In genomic region chr5:80569086-80569960, GRCh38 we compare ENCODE assay signal across 9 cellular contexts. TPM values are rescaled to one million over a fixed set of nuclear protein-coding genes. Genes with fewer than 3 reads are reported as not detected.
DNase-seq lines count a peak whose midpoint lies in the region; ATAC-seq, FAIRE-seq and TF ChIP-seq lines count a peak whose summit lies in the region.
"Had no signal": no experiment of that assay in that cellular context is flagged by ENCODE, and none has a peak within 500 bp of the region (broad histone marks: within the 10 kb centered on the region; RNA-seq: fewer than 3 reads in every experiment).

No MANE protein-coding gene starts in this region.

- H3K27me3 Mint-ChIP-seq in T-helper 17 cell, result peaks cover 76% of the 10 kb centered on the region

- H3K27me3 ChIP-seq in hepatocyte, result peaks cover 72% of the 10 kb centered on the region

- H3K4me3 ChIP-seq in hepatocyte (peak overlapping the region; percentile 39), skin epidermis (peak overlapping the region; percentile 5 to 47 (median 27))

- H3K36me3 ChIP-seq in hepatocyte (replicated peaks; ENCODE audit: insufficient read depth, low read depth), result no peaks in the 10 kb centered on the region

- no peak for TF ChIP-seq CTCF in hepatocyte (IDR thresholded peaks at IDR 0.05; ENCODE audit: poor library complexity)

- H3K36me3 Mint-ChIP-seq in T-helper 17 cell (ENCODE audit: low read depth), result peaks cover 9% of the 10 kb centered on the region
- H3K36me3 Mint-ChIP-seq: CD4-positive, CD25-positive, alpha-beta regulatory T cell had no signal

- H3K9me2 ChIP-seq in hepatocyte (replicated peaks; ENCODE audit: insufficient read depth), result no peaks in the 10 kb centered on the region

- H3K4me2 ChIP-seq in hepatocyte, result peak overlapping the region; percentile 97

- no peaks in the 10 kb centered on the region for H3K9me3 ChIP-seq in T-helper 17 cell (ENCODE audit: control insufficient read depth, low read length, poor library complexity, severe bottlenecking)
- H3K9me3 ChIP-seq in hepatocyte (ENCODE audit: low read depth), result no peaks in the 10 kb centered on the region

- no peak overlapping the region for H3K27ac ChIP-seq in hepatocyte
- no peak overlapping the region for H3K27ac ChIP-seq in skin epidermis

- no peak for ATAC-seq in T-helper 17 cell

- peak; percentile 8 to 29 for DNase-seq in NOMO-1 (lab: John Stamatoyannopoulos, UW; ENCODE audit: unreplicated experiment in 2 of 2)
- no peak for DNase-seq in NOMO-1 treated with dmso at 0.1 percent for 144 hours (lab: John Stamatoyannopoulos, UW; ENCODE audit: unreplicated experiment)
- no peak for DNase-seq in T-helper 17 cell
- DNase-seq in hepatocyte (ENCODE audit: low spot score), result no peak
- DNase-seq in stimulated activated CD4-positive, alpha-beta T cell treated with anti-CD3 and anti-CD28 coated beads, Interleukin-4, amount 100 ng/mL, for 4 hours, result no peak
- no peak for DNase-seq in SIG-M5 (lab: John Stamatoyannopoulos, UW)
- no peak for DNase-seq in GM19239 (ENCODE audit: insufficient read length, low spot score)

- 3% methylated on average over 54 of the region's 89 CpGs for WGBS in hepatocyte (ENCODE audit: low lambda C conversion rate, missing lambda C conversion rate)

- H3K4me3 Mint-ChIP-seq in T-helper 17 cell, result peak overlapping the region; percentile 69

- H3K4me1 ChIP-seq in hepatocyte (ENCODE audit: insufficient read depth), result peaks cover 5% of the 10 kb centered on the region

- H2AFZ ChIP-seq in hepatocyte, result peak overlapping the region; percentile 83

- H3K79me2 ChIP-seq in hepatocyte, result no peaks in the 10 kb centered on the region

- no peak for FAIRE-seq in GM19239 (lab: Jason Lieb, UNC)

- no peak overlapping the region for H3K27ac Mint-ChIP-seq in T-helper 17 cell
- H3K27ac Mint-ChIP-seq: CD4-positive, CD25-positive, alpha-beta regulatory T cell had no signal

- no peaks in the 10 kb centered on the region for H3K4me1 Mint-ChIP-seq in T-helper 17 cell

- no peaks in the 10 kb centered on the region for H4K20me1 ChIP-seq in hepatocyte (ENCODE audit: insufficient read depth, poor library complexity, severe bottlenecking)

RNA-seq across cellular contexts. Expression of gene ANKRD34B, which starts 0.8 kb away (rescaled TPM):
- total RNA-seq in T-helper 17 cell (not detected), hepatocyte (not detected in 2 replicates)
- not detected in 2 replicates for polyA plus RNA-seq in hepatocyte
- total RNA-seq: CD4-positive, CD25-positive, alpha-beta regulatory T cell had no signal
- polyA plus RNA-seq: CD4-positive, CD25-positive, alpha-beta regulatory T cell had no signal

Comparison
In these comparisons a context has a peak if more than half of its experiments do, and no peak if none do; other contexts are left out.
1. DNase-seq: peak in NOMO-1 (2 of 2); none in NOMO-1 treated with dmso at 0.1 percent for 144 hours (single experiment), T-helper 17 cell (0 of 3), hepatocyte (single experiment), stimulated activated CD4-positive, alpha-beta T cell treated with anti-CD3 and anti-CD28 coated beads, Interleukin-4, amount 100 ng/mL, for 4 hours (0 of 2), SIG-M5 (single experiment) and GM19239 (single experiment).